In genomic region chr20:61896058-61896961, GRCh38 we compare ENCODE assay signal across 8 cellular contexts.
DNase-seq lines count a peak whose midpoint lies in the region; ATAC-seq and TF ChIP-seq lines count a peak whose summit lies in the region.

No MANE protein-coding gene starts in this region.

- peak overlapping the region; percentile 72 for H2BK120ac ChIP-seq in neuronal stem cell (ENCODE audit: low read depth, low read length)

- peak overlapping the region; percentile 55 for H2BK15ac ChIP-seq in neuronal stem cell (ENCODE audit: low read length)

- no peaks in the 10 kb centered on the region for H3K9me3 Mint-ChIP-seq in CD8-positive, alpha-beta memory T cell

- H2AK5ac ChIP-seq in neuronal stem cell (ENCODE audit: low read depth, low read length) = peak overlapping the region; percentile 84

- H3K27me3 Mint-ChIP-seq in CD8-positive, alpha-beta memory T cell = peaks cover 4 to 8% of the 10 kb centered on the region in 2 donors

- no peak overlapping the region for H2BK12ac ChIP-seq in neuronal stem cell (ENCODE audit: low read length)

- WGBS in neuronal stem cell (ENCODE audit: extremely low coverage in 2 of 2, insufficient read length in 2 of 2, insufficient replicate concordance in 1 of 2), 2 donors = no CpG with 5 or more reads among the region's 28 CpGs

- H3K4me1 Mint-ChIP-seq in CD8-positive, alpha-beta memory T cell = no peaks in the 10 kb centered on the region

- peaks cover 0 to 1% of the 10 kb centered on the region in 2 donors for H3K4me1 ChIP-seq in neuronal stem cell (ENCODE audit: control insufficient read depth in 2 of 2, insufficient read depth in 1 of 2, low read depth in 1 of 2, low read length in 2 of 2)
- no peaks in the 10 kb centered on the region for H3K4me1 ChIP-seq in CD8-positive, alpha-beta memory T cell (ENCODE audit: insufficient read depth, low read length)

- H3K9ac ChIP-seq in neuronal stem cell (ENCODE audit: low read depth, low read length, poor library complexity) = peak overlapping the region; percentile 60

- no peaks in the 10 kb centered on the region for H3K79me1 ChIP-seq in neuronal stem cell (ENCODE audit: low read depth, low read length)

- ATAC-seq in activated CD4-positive, CD25-positive, alpha-beta regulatory T cell treated with anti-CD3 and anti-CD28 coated beads, Interleukin-2, amount 50 U/mL, for 24 hours = no peak

- no peak overlapping the region for H4K8ac ChIP-seq in neuronal stem cell (ENCODE audit: low read depth, low read length)

- peak; percentile 79 for TF ChIP-seq CTCF in WI38 (IDR thresholded peaks at IDR 0.05; ENCODE audit: low read depth, low read length)

- peaks cover 0 to 2% (median 0%) of the 10 kb centered on the region in 3 experiments for H3K27me3 ChIP-seq in neuronal stem cell (ENCODE audit: control insufficient read depth in 3 of 3, insufficient read depth in 3 of 3, low read depth in 1 of 3, low read length in 3 of 3)
- no peaks in the 10 kb centered on the region for H3K27me3 ChIP-seq in CD8-positive, alpha-beta memory T cell (ENCODE audit: insufficient read depth, low read length, poor library complexity, severe bottlenecking)

- CTCF ChIA-PET in CD8-positive, alpha-beta memory T cell (lab: Charles Lee) = interaction anchor here (1.1 to 1.6 kb wide), 2 partner anchors 11 to 1839 kb away, joined by 3 to 4 read pairs; no protein-coding TSS in a partner anchor

- H4K91ac ChIP-seq in neuronal stem cell (ENCODE audit: low read depth, low read length, poor library complexity) = no peak overlapping the region

- H3K4ac ChIP-seq in neuronal stem cell (ENCODE audit: low read length) = no peak overlapping the region

- DNase-seq in activated CD4-positive, CD25-positive, alpha-beta regulatory T cell treated with anti-CD3 and anti-CD28 coated beads, Interleukin-2, amount 50 U/mL, for 72 hours = peak; percentile 38
- DNase-seq in LoVo (ENCODE audit: low spot score) (peak; percentile 27), fibroblast of gingiva (ENCODE audit: low read depth) (peak; percentile 18), neuronal stem cell (ENCODE audit: low spot score) (peak; percentile 56)
- DNase-seq in effector CD8-positive, alpha-beta T cell (lab: John Stamatoyannopoulos, UW) = no peak
- DNase-seq in CD8-positive, alpha-beta memory T cell = no peak

- H3K23ac ChIP-seq in neuronal stem cell (ENCODE audit: low read depth, low read length, poor library complexity) = peak overlapping the region; percentile 89

- H3K27ac Mint-ChIP-seq in CD8-positive, alpha-beta memory T cell = no peak overlapping the region

- H3K27ac ChIP-seq in neuronal stem cell (replicated peaks; ENCODE audit: low read length) = no peak overlapping the region
- H3K27ac ChIP-seq in CD8-positive, alpha-beta memory T cell (ENCODE audit: low read depth, low read length) = no peak overlapping the region

- peak overlapping the region; percentile 71 for H3K14ac ChIP-seq in neuronal stem cell (ENCODE audit: low read length)

- peak overlapping the region; percentile 66 for H2BK5ac ChIP-seq in neuronal stem cell (ENCODE audit: low read length)

- peak overlapping the region; percentile 18 for H3K4me2 ChIP-seq in neuronal stem cell (ENCODE audit: insufficient read depth, low read length, poor library complexity, severe bottlenecking)

- no peak overlapping the region for H3K4me3 Mint-ChIP-seq in CD8-positive, alpha-beta memory T cell

- H3K36me3 ChIP-seq in neuronal stem cell (replicated peaks in 1 of 2; ENCODE audit: control insufficient read depth in 2 of 2, insufficient read depth in 2 of 2, low read length in 2 of 2) = no peaks in the 10 kb centered on the region
- H3K36me3 ChIP-seq in CD8-positive, alpha-beta memory T cell (ENCODE audit: insufficient read depth, low read length) = no peaks in the 10 kb centered on the region

- H3K9me3 ChIP-seq in neuronal stem cell (replicated peaks in 1 of 2; ENCODE audit: control insufficient read depth in 2 of 2, insufficient read depth in 1 of 2, low read depth in 1 of 2, low read length in 2 of 2) = peaks cover 0 to 7% of the 10 kb centered on the region in 2 donors
- H3K9me3 ChIP-seq in CD8-positive, alpha-beta memory T cell (ENCODE audit: low read length) = no peaks in the 10 kb centered on the region

- H3K18ac ChIP-seq in neuronal stem cell (ENCODE audit: low read length) = peak overlapping the region; percentile 87

- H3K4me3 ChIP-seq in WI38 (ENCODE audit: low read depth, low read length) = no peak overlapping the region
- no peak overlapping the region for H3K4me3 ChIP-seq in neuronal stem cell (ENCODE audit: low read length in 2 of 2)
- H3K4me3 ChIP-seq in CD8-positive, alpha-beta memory T cell (ENCODE audit: low read length) = no peak overlapping the region

- H3K36me3 Mint-ChIP-seq in CD8-positive, alpha-beta memory T cell = no peaks in the 10 kb centered on the region

- no peak overlapping the region for H2AFZ ChIP-seq in neuronal stem cell (ENCODE audit: low read length)

- POLR2A ChIA-PET in CD8-positive, alpha-beta memory T cell (lab: Charles Lee) = no interaction called here

Comparison
In these comparisons a context has a peak if more than half of its experiments do, and no peak if none do; other contexts are left out.
1. DNase-seq: peak in activated CD4-positive, CD25-positive, alpha-beta regulatory T cell treated with anti-CD3 and anti-CD28 coated beads, Interleukin-2, amount 50 U/mL, for 72 hours (single experiment), LoVo (single experiment), fibroblast of gingiva (single experiment) and neuronal stem cell (single experiment); none in effector CD8-positive, alpha-beta T cell (single experiment) and CD8-positive, alpha-beta memory T cell (0 of 5).